Comparison of ENCODE assay signal across 19 cellular contexts in genomic region chr19:14301150-14301549, GRCh38.
DNase-seq lines count a peak whose midpoint lies in the region; ATAC-seq, FAIRE-seq and TF ChIP-seq lines count a peak whose summit lies in the region.
"Had no signal": no experiment of that assay in that cellular context is flagged by ENCODE, and none has a peak within 500 bp of the region (broad histone marks: within the 10 kb centered on the region; RNA-seq: fewer than 3 reads in every experiment).

No MANE protein-coding gene starts in this region.

- CTCF ChIA-PET in HepG2 (lab: Yijun Ruan, JAX; ENCODE audit: low intra/inter-chr PET ratio, low total read pairs) (no interaction called here), K562 (lab: Yijun Ruan, JAX; ENCODE audit: low intra/inter-chr PET ratio) (no interaction called here)

- no TSS peak for BruUV-seq in HepG2 (replicated peaks; lab: Mats Ljungman, UMichigan)
- BruUV-seq in K562 (replicated peaks; lab: Mats Ljungman, UMichigan) = no TSS peak

- no peak for TF ChIP-seq EP300 in HepG2 (IDR thresholded peaks at IDR 0.05; ENCODE audit: low read depth in 2 of 2, low read length in 2 of 2)
- TF ChIP-seq EP300 in HepG2 (CRISPR knock-in tag; IDR thresholded peaks at IDR 0.05; ENCODE audit: borderline replicate concordance) = no peak
- TF ChIP-seq EP300 in K562 (IDR thresholded peaks at IDR 0.05; ENCODE audit: low read length) = no peak

- no peaks in the 10 kb centered on the region for H3K9me3 ChIP-seq in HepG2 (ENCODE audit: low read length)
- H3K9me3 ChIP-seq in right lobe of liver = no peaks in the 10 kb centered on the region
- no peaks in the 10 kb centered on the region for H3K9me3 ChIP-seq in K562 (replicated peaks; ENCODE audit: control insufficient read depth, insufficient read depth, low read depth, low read length)
- H3K9me3 ChIP-seq: A549; BLaER1 treated with 17β-estradiol and CSF1 and Interleukin-3, amounts not matched to agents 10 nM and 100 nM; Caco-2 had no signal

- H3K9ac ChIP-seq in HepG2 (ENCODE audit: insufficient read depth, low read depth, low read length) (no peak overlapping the region), K562 (ENCODE audit: insufficient read depth in 1 of 2, low read depth in 2 of 2, low read length in 2 of 2) (no peak overlapping the region)
- H3K9ac ChIP-seq: BLaER1 treated with 17β-estradiol and CSF1 and Interleukin-3, amounts not matched to agents 10 nM and 100 nM had no signal

- TF ChIP-seq CTCF in HepG2 (CRISPR knock-in tag; IDR thresholded peaks at IDR 0.05) (no peak), right lobe of liver (IDR thresholded peaks at IDR 0.05) (no peak), K562 (IDR thresholded peaks at IDR 0.05 in 2 of 3, conservative IDR thresholded peaks at IDR 0.05 in 1 of 3; ENCODE audit: insufficient read depth in 2 of 3, low read depth in 1 of 3, low read length in 3 of 3) (no peak)

- no peak overlapping the region for H3K4me3 ChIP-seq in HepG2 (replicated peaks in 1 of 3; ENCODE audit: insufficient read depth in 1 of 3, low read depth in 2 of 3, low read length in 3 of 3)
- H3K4me3 ChIP-seq in right lobe of liver = no peak overlapping the region
- H3K4me3 ChIP-seq in K562 = no peak overlapping the region
- H3K4me3 ChIP-seq: A549; BLaER1 treated with 17β-estradiol and CSF1 and Interleukin-3, amounts not matched to agents 10 nM and 100 nM had no signal

- TF ChIP-seq RAD21 in HepG2 (CRISPR knock-in tag; IDR thresholded peaks at IDR 0.05) (no peak), K562 (CRISPR knock-in tag; conservative IDR thresholded peaks at IDR 0.05 in 1 of 2, IDR thresholded peaks at IDR 0.05 in 1 of 2) (no peak)

- in situ Hi-C loops in HepG2 (cut with HindIII; ENCODE audit: extremely low pct_ligation_motif_present, low pct_unique_long_range_greater_than_20kb) = no loop called here
- in situ Hi-C loops in K562 (cut with MboI) = no loop called here

- FAIRE-seq in HepG2 (lab: Jason Lieb, UNC) = no peak
- no peak for FAIRE-seq in K562 (lab: Jason Lieb, UNC)
- FAIRE-seq: A549, D721Med, G401.6, GM12891 had no signal

- H2AFZ ChIP-seq in HepG2 (ENCODE audit: low read length) (no peak overlapping the region), K562 (ENCODE audit: low read depth, low read length) (no peak overlapping the region)

- POLR2A ChIA-PET in HepG2 (lab: Yijun Ruan, JAX) = no interaction called here
- POLR2A ChIA-PET in K562 (lab: Yijun Ruan, JAX) = no interaction called here

- H4K20me1 ChIP-seq in HepG2 (ENCODE audit: insufficient read depth, low read length) (no peaks in the 10 kb centered on the region), K562 (replicated peaks; ENCODE audit: control insufficient read depth, insufficient read depth, low read length) (no peaks in the 10 kb centered on the region)
- H4K20me1 ChIP-seq: BLaER1 treated with 17β-estradiol and CSF1 and Interleukin-3, amounts not matched to agents 10 nM and 100 nM had no signal

- ATAC-seq in HepG2 (no peak), right lobe of liver (no peak), K562 (no peak)
- ATAC-seq: A549; CD8-positive, alpha-beta T cell had no signal

- no peak for TF ChIP-seq POLR2A in HepG2 (IDR thresholded peaks at IDR 0.05; ENCODE audit: insufficient read depth in 1 of 2, low read depth in 2 of 2, low read length in 2 of 2)
- no peak for TF ChIP-seq POLR2A in right lobe of liver (IDR thresholded peaks at IDR 0.05)
- TF ChIP-seq POLR2A in K562 (conservative IDR thresholded peaks at IDR 0.05) = no peak

- H3K4me1 ChIP-seq in HepG2 (ENCODE audit: insufficient read depth, low read length) (no peaks in the 10 kb centered on the region), right lobe of liver (no peaks in the 10 kb centered on the region), K562 (replicated peaks in 1 of 2; ENCODE audit: control insufficient read depth in 2 of 2, insufficient read depth in 2 of 2, low read length in 2 of 2) (no peaks in the 10 kb centered on the region; a peak in 1 of 5 replicates)
- H3K4me1 ChIP-seq: A549, Caco-2 had no signal

- intact Hi-C loops in HepG2 (cut with micrococcal nuclease; ENCODE audit: unreplicated experiment) = no loop called here
- intact Hi-C loops in right lobe of liver (cut with DNase I) = no loop called here
- intact Hi-C loops in K562 (cut with micrococcal nuclease) = no loop called here

- 36% methylated on average over 6 of the region's 6 CpGs for WGBS in HepG2 (ENCODE audit: low lambda C conversion rate)
- WGBS in right lobe of liver (ENCODE audit: insufficient coverage, low coverage, low lambda C conversion rate, missing lambda C conversion rate) = 82% methylated on average over 6 of the region's 6 CpGs
- 15% methylated on average over 6 of the region's 6 CpGs for WGBS in K562 (ENCODE audit: insufficient coverage, low coverage, missing lambda C conversion rate)

- H3K27me3 ChIP-seq in HepG2 (ENCODE audit: control insufficient read depth in 1 of 2, insufficient read depth in 2 of 2, low read length in 2 of 2) (peaks cover 0 to 18% of the 10 kb centered on the region in 2 experiments; a peak in 2 of 5 replicates), right lobe of liver (no peaks in the 10 kb centered on the region), K562 (ENCODE audit: control insufficient read depth in 2 of 2, insufficient read depth in 2 of 2, low read length in 2 of 2) (peaks cover 2 to 12% of the 10 kb centered on the region in 2 experiments; a peak in 3 of 5 replicates)

- H3K79me2 ChIP-seq in HepG2 (ENCODE audit: insufficient read depth, low read length) = no peaks in the 10 kb centered on the region
- H3K79me2 ChIP-seq in K562 (ENCODE audit: control insufficient read depth, insufficient read depth, low read length) = no peaks in the 10 kb centered on the region

- H3K36me3 ChIP-seq in HepG2 (replicated peaks in 1 of 2; ENCODE audit: control insufficient read depth in 1 of 2, insufficient read depth in 2 of 2, low read length in 2 of 2) (no peaks in the 10 kb centered on the region), right lobe of liver (no peaks in the 10 kb centered on the region), K562 (ENCODE audit: control insufficient read depth, insufficient read depth, low read length) (no peaks in the 10 kb centered on the region)
- H3K36me3 ChIP-seq: BLaER1 treated with 17β-estradiol and CSF1 and Interleukin-3, amounts not matched to agents 10 nM and 100 nM had no signal

- no peaks in the 10 kb centered on the region for H3K9me1 ChIP-seq in K562 (ENCODE audit: control insufficient read depth, insufficient read depth, low read length)

- H3K4me2 ChIP-seq in HepG2 (ENCODE audit: low read depth, low read length) = no peak overlapping the region
- H3K4me2 ChIP-seq in K562 (ENCODE audit: insufficient read depth, low read length) = no peak overlapping the region
- H3K4me2 ChIP-seq: A549; BLaER1 treated with 17β-estradiol and CSF1 and Interleukin-3, amounts not matched to agents 10 nM and 100 nM had no signal

- no peak overlapping the region for H3K27ac ChIP-seq in HepG2 (ENCODE audit: extremely low read length, insufficient read depth, low read length)
- no peak overlapping the region for H3K27ac ChIP-seq in right lobe of liver
- no peak overlapping the region for H3K27ac ChIP-seq in K562 (ENCODE audit: extremely low read depth, low read depth, low read length)
- H3K27ac ChIP-seq: 22Rv1; A549; BLaER1 treated with 17β-estradiol and CSF1 and Interleukin-3, amounts not matched to agents 10 nM and 100 nM; C4-2B had no signal

- no peak for DNase-seq in HepG2 (ENCODE audit: low spot score)
- no peak for DNase-seq in right lobe of liver
- DNase-seq in K562 (ENCODE audit: extremely low read depth in 1 of 4, low spot score in 3 of 4) = no peak
- DNase-seq in effector CD4-positive, alpha-beta T cell = no peak
- no peak for DNase-seq in activated CD4-positive, CD25-positive, alpha-beta regulatory T cell treated with anti-CD3 and anti-CD28 coated beads, Interleukin-2, amount 50 U/mL, for 72 hours
- DNase-seq: AML-193; Caco-2; Calu3; CD4-positive, alpha-beta T cell; CD8-positive, alpha-beta T cell; DMS79 treated with DMSO at 0.1 percent for 48 hours; GF-D8 had no signal

TF ChIP-seq in HepG2, 621 proteins besides CTCF, POLR2A, EP300 and RAD21:
- TF ChIP-seq ZNF34 (CRISPR knock-in tag; IDR thresholded peaks at IDR 0.05; ENCODE audit: borderline replicate concordance) = no peak
- TF ChIP-seq IRF2 (CRISPR knock-in tag; IDR thresholded peaks at IDR 0.05) = no peak
- no peak for TF ChIP-seq ZNF256 (CRISPR knock-in tag; conservative IDR thresholded peaks at IDR 0.05)
- TF ChIP-seq ZNF205 (CRISPR knock-in tag; IDR thresholded peaks at IDR 0.05) = no peak
- peak; percentile 28; the same call in 1 of the 2 replicates for TF ChIP-seq ZNF121 (CRISPR knock-in tag; IDR thresholded peaks at IDR 0.05)
- TF ChIP-seq FOXP1 (IDR thresholded peaks at IDR 0.05) = no peak
- no peak for TF ChIP-seq FOXP1 (CRISPR knock-in tag; IDR thresholded peaks at IDR 0.05)

TF ChIP-seq in K562, 482 proteins besides CTCF, POLR2A, EP300 and RAD21 (continues in another document):
- no peak for TF ChIP-seq SAP30 (IDR thresholded peaks at IDR 0.05; ENCODE audit: borderline replicate concordance, insufficient read depth, low read depth, low read length, poor library complexity, severe bottlenecking)
- TF ChIP-seq GATAD2A (IDR thresholded peaks at IDR 0.05) = no peak
- no peak for TF ChIP-seq SMAD1 (IDR thresholded peaks at IDR 0.05; ENCODE audit: low read depth, low read length, partially characterized antibody)
- TF ChIP-seq NR0B1 (IDR thresholded peaks at IDR 0.05; ENCODE audit: partially characterized antibody) = no peak

Comparison
In these comparisons a context has a peak if more than half of its experiments do, and no peak if none do; other contexts are left out.
1. Of the 241 proteins assayed by ChIP-seq in both HepG2 and K562: peak only in HepG2: none; only in K562: none; in both: ZNF121; in neither: 240.